In the genomic region with DNA sequence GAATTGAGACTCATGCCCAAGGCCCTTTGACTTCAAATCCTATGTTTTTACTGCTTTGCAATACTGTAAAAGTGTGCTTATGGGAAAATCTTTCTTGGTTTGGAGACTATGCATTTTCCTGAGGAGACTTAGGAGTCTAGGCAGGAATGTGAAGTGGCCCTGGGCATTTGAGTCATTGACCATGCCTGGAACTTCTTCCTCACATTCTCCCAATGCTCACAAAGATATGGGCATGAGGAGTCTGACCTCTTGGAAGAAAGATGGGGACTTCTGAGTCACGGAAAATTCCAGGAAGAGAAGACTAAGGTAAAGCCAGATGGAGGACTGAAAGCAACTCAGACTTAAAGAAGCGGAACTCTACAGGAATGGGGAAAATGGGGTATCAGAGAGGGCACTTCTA, we compare ENCODE assay signal across 2 cellular contexts.
TF ChIP-seq lines count a peak whose summit lies in the region.

No MANE protein-coding gene starts in this region.

TF ChIP-seq in HCT116, 20 proteins besides CTCF, POLR2A, EP300 and RAD21:
- TF ChIP-seq CEBPB (IDR thresholded peaks at IDR 0.05; ENCODE audit: low read depth): no peak
- no peak for TF ChIP-seq SIN3A (IDR thresholded peaks at IDR 0.05; ENCODE audit: low read depth)
- TF ChIP-seq, protein P1, sequence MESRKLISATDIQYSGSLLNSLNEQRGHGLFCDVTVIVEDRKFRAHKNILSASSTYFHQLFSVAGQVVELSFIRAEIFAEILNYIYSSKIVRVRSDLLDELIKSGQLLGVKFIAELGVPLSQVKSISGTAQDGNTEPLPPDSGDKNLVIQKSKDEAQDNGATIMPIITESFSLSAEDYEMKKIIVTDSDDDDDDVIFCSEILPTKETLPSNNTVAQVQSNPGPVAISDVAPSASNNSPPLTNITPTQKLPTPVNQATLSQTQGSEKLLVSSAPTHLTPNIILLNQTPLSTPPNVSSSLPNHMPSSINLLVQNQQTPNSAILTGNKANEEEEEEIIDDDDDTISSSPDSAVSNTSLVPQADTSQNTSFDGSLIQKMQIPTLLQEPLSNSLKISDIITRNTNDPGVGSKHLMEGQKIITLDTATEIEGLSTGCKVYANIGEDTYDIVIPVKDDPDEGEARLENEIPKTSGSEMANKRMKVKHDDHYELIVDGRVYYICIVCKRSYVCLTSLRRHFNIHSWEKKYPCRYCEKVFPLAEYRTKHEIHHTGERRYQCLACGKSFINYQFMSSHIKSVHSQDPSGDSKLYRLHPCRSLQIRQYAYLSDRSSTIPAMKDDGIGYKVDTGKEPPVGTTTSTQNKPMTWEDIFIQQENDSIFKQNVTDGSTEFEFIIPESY (IDR thresholded peaks at IDR 0.05; ENCODE audit: extremely low read depth, insufficient replicate concordance, low read length): no peak
- TF ChIP-seq EGR1 (IDR thresholded peaks at IDR 0.05; ENCODE audit: low read depth): no peak
- no peak for TF ChIP-seq MAX (IDR thresholded peaks at IDR 0.05)
- TF ChIP-seq JUND (IDR thresholded peaks at IDR 0.05): no peak
- no peak for TF ChIP-seq EZH2phosphoT487 (IDR thresholded peaks at IDR 0.05; ENCODE audit: borderline replicate concordance)
- TF ChIP-seq, protein P2, sequence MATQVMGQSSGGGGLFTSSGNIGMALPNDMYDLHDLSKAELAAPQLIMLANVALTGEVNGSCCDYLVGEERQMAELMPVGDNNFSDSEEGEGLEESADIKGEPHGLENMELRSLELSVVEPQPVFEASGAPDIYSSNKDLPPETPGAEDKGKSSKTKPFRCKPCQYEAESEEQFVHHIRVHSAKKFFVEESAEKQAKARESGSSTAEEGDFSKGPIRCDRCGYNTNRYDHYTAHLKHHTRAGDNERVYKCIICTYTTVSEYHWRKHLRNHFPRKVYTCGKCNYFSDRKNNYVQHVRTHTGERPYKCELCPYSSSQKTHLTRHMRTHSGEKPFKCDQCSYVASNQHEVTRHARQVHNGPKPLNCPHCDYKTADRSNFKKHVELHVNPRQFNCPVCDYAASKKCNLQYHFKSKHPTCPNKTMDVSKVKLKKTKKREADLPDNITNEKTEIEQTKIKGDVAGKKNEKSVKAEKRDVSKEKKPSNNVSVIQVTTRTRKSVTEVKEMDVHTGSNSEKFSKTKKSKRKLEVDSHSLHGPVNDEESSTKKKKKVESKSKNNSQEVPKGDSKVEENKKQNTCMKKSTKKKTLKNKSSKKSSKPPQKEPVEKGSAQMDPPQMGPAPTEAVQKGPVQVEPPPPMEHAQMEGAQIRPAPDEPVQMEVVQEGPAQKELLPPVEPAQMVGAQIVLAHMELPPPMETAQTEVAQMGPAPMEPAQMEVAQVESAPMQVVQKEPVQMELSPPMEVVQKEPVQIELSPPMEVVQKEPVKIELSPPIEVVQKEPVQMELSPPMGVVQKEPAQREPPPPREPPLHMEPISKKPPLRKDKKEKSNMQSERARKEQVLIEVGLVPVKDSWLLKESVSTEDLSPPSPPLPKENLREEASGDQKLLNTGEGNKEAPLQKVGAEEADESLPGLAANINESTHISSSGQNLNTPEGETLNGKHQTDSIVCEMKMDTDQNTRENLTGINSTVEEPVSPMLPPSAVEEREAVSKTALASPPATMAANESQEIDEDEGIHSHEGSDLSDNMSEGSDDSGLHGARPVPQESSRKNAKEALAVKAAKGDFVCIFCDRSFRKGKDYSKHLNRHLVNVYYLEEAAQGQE (IDR thresholded peaks at IDR 0.05; ENCODE audit: low read depth): no peak
- no peak for TF ChIP-seq POLR2AphosphoS5 (IDR thresholded peaks at IDR 0.05; ENCODE audit: low read depth, low read length)
- no peak for TF ChIP-seq EZH2 (IDR thresholded peaks at IDR 0.05)
- no peak for TF ChIP-seq ZNF274 (IDR thresholded peaks at IDR 0.05; ENCODE audit: low read depth, low read length)
- no peak for TF ChIP-seq ZFX (IDR thresholded peaks at IDR 0.05)
- no peak for TF ChIP-seq SRF (IDR thresholded peaks at IDR 0.05; ENCODE audit: low read depth)
- TF ChIP-seq TCF7L2 (IDR thresholded peaks at IDR 0.05; ENCODE audit: borderline replicate concordance, extremely low read depth, insufficient read depth, insufficient read length): no peak
- TF ChIP-seq SP1 (IDR thresholded peaks at IDR 0.05; ENCODE audit: low read depth): no peak
- TF ChIP-seq CBX3 (IDR thresholded peaks at IDR 0.05; ENCODE audit: low read depth): no peak
- TF ChIP-seq, protein P3, sequence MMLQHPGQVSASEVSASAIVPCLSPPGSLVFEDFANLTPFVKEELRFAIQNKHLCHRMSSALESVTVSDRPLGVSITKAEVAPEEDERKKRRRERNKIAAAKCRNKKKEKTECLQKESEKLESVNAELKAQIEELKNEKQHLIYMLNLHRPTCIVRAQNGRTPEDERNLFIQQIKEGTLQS (IDR thresholded peaks at IDR 0.05): no peak
- no peak for TF ChIP-seq YY1 (IDR thresholded peaks at IDR 0.05; ENCODE audit: extremely low read depth, insufficient replicate concordance, low read depth, low read length)
- TF ChIP-seq FOSL1 (IDR thresholded peaks at IDR 0.05; ENCODE audit: low read depth): no peak; the same call in 1 of the 2 replicates

TF ChIP-seq in K562, 482 proteins besides CTCF, POLR2A, EP300 and RAD21:
- TF ChIP-seq FOSL1 (tag; conservative IDR thresholded peaks at IDR 0.05) (peak; percentile 40; the same call in 1 of the 2 replicates), ZNF717 (CRISPR knock-in tag; IDR thresholded peaks at IDR 0.05) (no peak)
TF ChIP-seq in K562: peak in this region for 1.
